In genomic region chr12:131114331-131114730, GRCh38 we compare ENCODE assay signal across 11 cellular contexts.
"Had no signal": no experiment of that assay in that cellular context is flagged by ENCODE, and none has a peak within 500 bp of the region (broad histone marks: within the 10 kb centered on the region; RNA-seq: fewer than 3 reads in every experiment).

No MANE protein-coding gene starts in this region.

- DNase-seq: activated naive CD4-positive, alpha-beta T cell treated with Interleukin-2 at 50 U/mL for 16 hours; hippocampal formation; ovary; stimulated activated CD4-positive, alpha-beta T cell treated with anti-CD3 and anti-CD28 coated beads, Interleukin-15, amount 100 ng/mL, for 24 hours; stimulated activated CD4-positive, alpha-beta T cell treated with anti-CD3 and anti-CD28 coated beads, Interleukin-4, amount 100 ng/mL, for 1 hour; stimulated activated naive B cell treated with anti-CD40 and anti-IgM and Interleukin-4, amounts not matched to agents 10 μg/mL and 1 μg/mL and 100 μg/mL, for 72 hours; T-cell; T-helper 9 cell had no signal

- H3K4me3 Mint-ChIP-seq: stimulated activated naive B cell treated with anti-CD40 and anti-IgM and Interleukin-4, amounts not matched to agents 10 μg/mL and 1 μg/mL and 100 μg/mL, for 72 hours; T-cell had no signal

- H3K27ac ChIP-seq: epithelial cell of prostate, ovary had no signal

- ATAC-seq: activated CD4-positive, CD25-positive, alpha-beta regulatory T cell treated with anti-CD3 and anti-CD28 coated beads, Interleukin-2, amount 50 U/mL, for 24 hours; T-cell had no signal

- H3K9me3 Mint-ChIP-seq: stimulated activated naive B cell treated with anti-CD40 and anti-IgM and Interleukin-4, amounts not matched to agents 10 μg/mL and 1 μg/mL and 100 μg/mL, for 72 hours had no signal

- H3K27ac Mint-ChIP-seq: T-cell had no signal

- H3K9me3 ChIP-seq: gastroesophageal sphincter, ovary had no signal

- H3K27me3 ChIP-seq: gastroesophageal sphincter, ovary had no signal

- H3K36me3 ChIP-seq: ovary had no signal

- H3K4me3 ChIP-seq: gastroesophageal sphincter, ovary had no signal

- H3K4me1 Mint-ChIP-seq: T-cell had no signal

- H3K36me3 Mint-ChIP-seq: stimulated activated naive B cell treated with anti-CD40 and anti-IgM and Interleukin-4, amounts not matched to agents 10 μg/mL and 1 μg/mL and 100 μg/mL, for 72 hours; T-cell had no signal
